Comparison of ENCODE assay signal across 13 cellular contexts in genomic region chr22:30732426-30732825, GRCh38. TPM values are rescaled to one million over a fixed set of nuclear protein-coding genes. Genes with fewer than 3 reads are reported as not detected.
DNase-seq lines count a peak whose midpoint lies in the region; ATAC-seq and TF ChIP-seq lines count a peak whose summit lies in the region.
"Had no signal": no experiment of that assay in that cellular context is flagged by ENCODE, and none has a peak within 500 bp of the region (broad histone marks: within the 10 kb centered on the region; RNA-seq: fewer than 3 reads in every experiment).

No MANE protein-coding gene starts in this region.

- H3K27ac Mint-ChIP-seq in GM23338 (no peak overlapping the region), endothelial cell (ENCODE audit: unreplicated experiment) (peak overlapping the region; percentile 61)
- H3K27ac Mint-ChIP-seq: CD14-positive monocyte; CD8-positive, alpha-beta T cell had no signal

- no peak overlapping the region for H3K4me3 ChIP-seq in GM23338
- H3K4me3 ChIP-seq in tibial nerve = no peak overlapping the region
- H3K4me3 ChIP-seq: A549 had no signal

- H3K4me3 Mint-ChIP-seq in GM23338 (no peak overlapping the region), endothelial cell (ENCODE audit: unreplicated experiment) (no peak overlapping the region)
- H3K4me3 Mint-ChIP-seq: CD8-positive, alpha-beta T cell had no signal

- no peaks in the 10 kb centered on the region for H3F3A ChIP-seq in GM23338 (replicated peaks; ENCODE audit: low read depth)

- no peak overlapping the region for H2AFZ ChIP-seq in GM23338

- ATAC-seq in GM23338 = peak; percentile 48
- ATAC-seq in GM18517 (IDR thresholded peaks at IDR 0.05; ENCODE audit: unreplicated experiment) = no peak
- ATAC-seq in GM18868 (IDR thresholded peaks at IDR 0.05; ENCODE audit: unreplicated experiment) = no peak
- ATAC-seq: A549; CD8-positive, alpha-beta T cell had no signal

- H3K4me1 Mint-ChIP-seq in GM23338 (peaks cover 5% of the 10 kb centered on the region; the same call in 1 of the 3 replicates), endothelial cell (ENCODE audit: unreplicated experiment) (peaks cover 32% of the 10 kb centered on the region)

- H3K4me1 ChIP-seq in GM23338 (ENCODE audit: insufficient read depth) (no peaks in the 10 kb centered on the region), tibial nerve (no peaks in the 10 kb centered on the region)
- H3K4me1 ChIP-seq: A549, BE2C had no signal

- peaks cover 0 to 4% (median 0%) of the 10 kb centered on the region in 4 donors for H3K9me3 ChIP-seq in tibial nerve
- H3K9me3 ChIP-seq: A549, BE2C had no signal

- in situ Hi-C loops in SK-MEL-5 (cut with HindIII; ENCODE audit: low pct_unique_long_range_greater_than_20kb, low sequenced_read_pairs) = no loop called here

- H3K36me3 ChIP-seq in GM23338 (ENCODE audit: insufficient read depth) (no peaks in the 10 kb centered on the region), tibial nerve (no peaks in the 10 kb centered on the region)
- H3K36me3 ChIP-seq: BE2C had no signal

- H3K36me3 Mint-ChIP-seq in GM23338 (ENCODE audit: low read depth) (no peaks in the 10 kb centered on the region), endothelial cell (ENCODE audit: low read depth, unreplicated experiment) (no peaks in the 10 kb centered on the region)
- H3K36me3 Mint-ChIP-seq: CD14-positive monocyte; CD8-positive, alpha-beta T cell had no signal

- no peak overlapping the region for H3K4me2 ChIP-seq in GM23338
- H3K4me2 ChIP-seq: A549 had no signal

- no peaks in the 10 kb centered on the region for H3K27me3 ChIP-seq in GM23338 (ENCODE audit: insufficient read depth)
- H3K27me3 ChIP-seq in tibial nerve = no peaks in the 10 kb centered on the region
- H3K27me3 ChIP-seq: BE2C had no signal

- H3K27ac ChIP-seq in GM23338 (ENCODE audit: low read depth) = no peak overlapping the region
- no peak overlapping the region for H3K27ac ChIP-seq in tibial nerve
- H3K27ac ChIP-seq: A549, HL-60 had no signal

- TF ChIP-seq POLR2A in tibial nerve (IDR thresholded peaks at IDR 0.05) = no peak

- TF ChIP-seq EP300 in tibial nerve (IDR thresholded peaks at IDR 0.05) = no peak

- H4K20me1 ChIP-seq in GM23338 (replicated peaks; ENCODE audit: insufficient read depth) = no peaks in the 10 kb centered on the region

- no peaks in the 10 kb centered on the region for H3K9me3 Mint-ChIP-seq in GM23338
- H3K9me3 Mint-ChIP-seq in endothelial cell (ENCODE audit: unreplicated experiment) = no peaks in the 10 kb centered on the region
- H3K9me3 Mint-ChIP-seq: CD8-positive, alpha-beta T cell had no signal

- H3K27me3 Mint-ChIP-seq in GM23338 (ENCODE audit: insufficient read depth, low read depth, poor library complexity) = peaks cover 2% of the 10 kb centered on the region
- H3K27me3 Mint-ChIP-seq in endothelial cell (ENCODE audit: unreplicated experiment) = peaks cover 1% of the 10 kb centered on the region

- H3K9me2 ChIP-seq in GM23338 (ENCODE audit: insufficient read depth) = no peaks in the 10 kb centered on the region

- WGBS in tibial nerve, 2 donors = 93 to 100% methylated on average over 3 to 4 of the region's 5 CpGs

- TF ChIP-seq CTCF in GM23338 (conservative IDR thresholded peaks at IDR 0.05; ENCODE audit: low read depth in 2 of 2) (peak; percentile 20 to 44; a peak in 3 of 4 replicates), endothelial cell (IDR thresholded peaks at IDR 0.05; ENCODE audit: unreplicated experiment) (no peak), tibial nerve (IDR thresholded peaks at IDR 0.05) (no peak)

- H3K79me2 ChIP-seq in GM23338 (replicated peaks; ENCODE audit: insufficient read depth) = no peaks in the 10 kb centered on the region

- DNase-seq in GM23338 (ENCODE audit: low spot score) (peak; percentile 41), SK-MEL-5 (ENCODE audit: low read depth, low spot score) (peak; percentile 26), endothelial cell (ENCODE audit: low spot score) (no peak), tibial nerve (ENCODE audit: low spot score in 2 of 2) (no peak)
- DNase-seq: BE2C; CD8-positive, alpha-beta T cell; COR-L47; DND-41 had no signal

TF ChIP-seq in GM23338, 12 proteins besides CTCF, POLR2A, EP300 and RAD21 (continues in another document):
- TF ChIP-seq ZNF462 (CRISPR knock-in tag; IDR thresholded peaks at IDR 0.05) (no peak), ZNF114 (CRISPR knock-in tag; IDR thresholded peaks at IDR 0.05) (no peak)

RNA-seq across cellular contexts. Expression of gene OSBP2, which starts 37.8 kb away (rescaled TPM):
- total RNA-seq in GM23338 (2014; rRNA removed; shearing (Covaris generic)) = 2.9 and 7.1 TPM in 2 replicates
- polyA plus RNA-seq in GM23338 (2016; fragmentation: Nextera tagmentation; extraction: Ambion mirVana) = 1.7 and 2.1 TPM in 2 replicates
- 1.6 and 1.8 TPM in 2 replicates for total RNA-seq in SK-MEL-5 (2014; rRNA removed; shearing (Covaris generic))
- 2.9 and 3.3 TPM in 2 replicates for polyA plus RNA-seq in SK-MEL-5 (2015; cell fraction: cytosol; rRNA removed)
- 1.1 and 5.0 TPM in 2 replicates for polyA plus RNA-seq in SK-MEL-5 (2015; cell fraction: nucleus; rRNA removed)
- total RNA-seq in endothelial cell (ENCODE audit: unreplicated experiment) (3.0 TPM), tibial nerve (1 to 10 TPM in 3 of 4 donors, under 1 TPM in 1; 0.66 to 2.4 (median 1.6) TPM)

Comparison
In these comparisons a context has a peak if more than half of its experiments do, and no peak if none do; other contexts are left out.
1. DNase-seq: peak in GM23338 (single experiment) and SK-MEL-5 (single experiment); none in endothelial cell (single experiment) and tibial nerve (0 of 2).
2. CTCF ChIP-seq: peak in GM23338 (2 of 2); none in endothelial cell (single experiment) and tibial nerve (0 of 5).